In genomic region chr14:23186913-23187654, GRCh38 we compare ENCODE assay signal across 8 cellular contexts. TPM values are rescaled to one million over a fixed set of nuclear protein-coding genes. Genes with fewer than 3 reads are reported as not detected.
DNase-seq lines count a peak whose midpoint lies in the region; ATAC-seq, FAIRE-seq and TF ChIP-seq lines count a peak whose summit lies in the region.

No MANE protein-coding gene starts in this region.

- H3K27ac ChIP-seq in H9 (ENCODE audit: insufficient read length, low read depth, low read length) (no peak overlapping the region), kidney (ENCODE audit: low read depth in 2 of 2, low read length in 2 of 2) (no peak overlapping the region), tibial artery (no peak overlapping the region)

- H3K4ac ChIP-seq in H9 (ENCODE audit: low read depth, low read length) = no peak overlapping the region

- H3K9me3 ChIP-seq in H9 (ENCODE audit: control insufficient read depth, low read depth, low read length) = no peaks in the 10 kb centered on the region
- H3K9me3 ChIP-seq in kidney (ENCODE audit: control insufficient read depth in 1 of 2, low read length in 2 of 2) = no peaks in the 10 kb centered on the region
- no peaks in the 10 kb centered on the region for H3K9me3 ChIP-seq in tibial artery

- intact Hi-C loops in kidney (cut with DNase I) = loop anchor here (5.0 kb wide), 1 partner anchor 65 kb away; no protein-coding TSS in a partner anchor
- intact Hi-C loops in tibial artery (cut with DNase I; ENCODE audit: low total_unique reads) = loop anchor here (1.0 to 10.0 kb wide), 2 partner anchors 67 to 108 kb away; no protein-coding TSS in a partner anchor

- no peak overlapping the region for H2AFZ ChIP-seq in H9 (ENCODE audit: low read length)

- peaks cover 7% of the 10 kb centered on the region for H3K23me2 ChIP-seq in H9 (ENCODE audit: insufficient read length, low read depth, low read length, poor library complexity, severe bottlenecking)

- no peaks in the 10 kb centered on the region for H3K36me3 Mint-ChIP-seq in H9 (ENCODE audit: insufficient read depth in 1 of 3, low read depth in 3 of 3)
- H3K36me3 Mint-ChIP-seq in brain = no peaks in the 10 kb centered on the region

- no peak overlapping the region for H3K14ac ChIP-seq in H9 (ENCODE audit: insufficient read depth, low read length)

- H3K4me1 Mint-ChIP-seq in H9 (peaks cover 17% of the 10 kb centered on the region in 2 experiments), brain (peaks cover 9% of the 10 kb centered on the region)

- H3K9ac ChIP-seq in H9 (ENCODE audit: extremely low read depth, insufficient read length, low read length) (no peak overlapping the region), kidney (ENCODE audit: low read length in 2 of 2) (peak overlapping the region in 1 of 2 donors; percentile 4)

- H3K27me3 Mint-ChIP-seq in H9 (ENCODE audit: low read depth) (no peaks in the 10 kb centered on the region), brain (peaks cover 10% of the 10 kb centered on the region)

- H3K9me3 Mint-ChIP-seq in H9 (no peaks in the 10 kb centered on the region), brain (peaks cover 0 to 2% (median 0%) of the 10 kb centered on the region in 5 experiments)

- DNase-seq in COLO668 (lab: John Stamatoyannopoulos, UW; ENCODE audit: unreplicated experiment) = peak; percentile 17
- DNase-seq in H9 = no peak
- DNase-seq in NCI-H748 treated with DMSO at 0.1 percent for 48 hours (lab: John Stamatoyannopoulos, UW) = peak; percentile 5
- DNase-seq in kidney = no peak
- peak in 1 of 2 donors; percentile 49 for DNase-seq in tibial artery
- DNase-seq in HK-2 (ENCODE audit: unreplicated experiment) = no peak

- H3K4me1 ChIP-seq in H9 (ENCODE audit: insufficient read depth, low read length) (no peaks in the 10 kb centered on the region; the same call in 1 of the 2 replicates), kidney (ENCODE audit: control insufficient read depth in 1 of 2, insufficient read depth in 1 of 2, low read depth in 1 of 2, low read length in 2 of 2) (peaks cover 0 to 6% of the 10 kb centered on the region in 2 donors), tibial artery (peaks cover 0 to 8% (median 1%) of the 10 kb centered on the region in 4 donors)

- ATAC-seq in HG03520 (IDR thresholded peaks at IDR 0.05; ENCODE audit: unreplicated experiment) = no peak

- H4K8ac ChIP-seq in H9 (replicated peaks; ENCODE audit: insufficient read length, low read depth, low read length) = no peak overlapping the region

- no peak overlapping the region for H2BK15ac ChIP-seq in H9 (ENCODE audit: low read depth, low read length)

- no peak overlapping the region for H3K18ac ChIP-seq in H9 (ENCODE audit: insufficient read length, low read depth, low read length)

- H3K4me3 ChIP-seq in kidney (ENCODE audit: low read length in 2 of 2) = peak overlapping the region; percentile 24 to 50
- H3K4me3 ChIP-seq in tibial artery = no peak overlapping the region

- H3K4me2 ChIP-seq in H9 (ENCODE audit: insufficient read depth, insufficient read length, low read length) = no peak overlapping the region

- no peak overlapping the region for H2BK120ac ChIP-seq in H9 (ENCODE audit: low read depth, low read length, poor library complexity, severe bottlenecking)

- no peak overlapping the region for H3T11ph ChIP-seq in H9 (ENCODE audit: low read length)

- TF ChIP-seq CTCF in H9 (conservative IDR thresholded peaks at IDR 0.05) (peak; percentile 82), brain (conservative IDR thresholded peaks at IDR 0.05) (peak; percentile 96 to 99), kidney (IDR thresholded peaks at IDR 0.05; ENCODE audit: borderline replicate concordance, extremely low read depth, insufficient read depth) (peak; percentile 89), tibial artery (IDR thresholded peaks at IDR 0.05) (peak; percentile 87 to 98)

- no peak overlapping the region for H2BK12ac ChIP-seq in H9 (ENCODE audit: insufficient read length, low read depth, low read length)

- no peaks in the 10 kb centered on the region for H4K20me1 ChIP-seq in H9 (ENCODE audit: control insufficient read depth, insufficient read depth, insufficient read length)

- FAIRE-seq in kidney (lab: Jason Lieb, UNC) = no peak

- no peak overlapping the region for H2BK20ac ChIP-seq in H9 (ENCODE audit: low read depth, low read length, poor library complexity, severe bottlenecking)

- no peak overlapping the region for H3K23ac ChIP-seq in H9 (ENCODE audit: insufficient read length, low read depth, low read length)

- H3K4me3 Mint-ChIP-seq in H9 (no peak overlapping the region), brain (peak overlapping the region in 2 of 5 experiments; percentile 59 to 79)

- H3K27ac Mint-ChIP-seq in H9 = peak overlapping the region in 2 of 3 experiments; percentile 30 to 60; a peak in 2 of 7 replicates
- H3K27ac Mint-ChIP-seq in brain = peak overlapping the region in 2 of 5 experiments; percentile 61 to 85

- H3K79me1 ChIP-seq in H9 (ENCODE audit: insufficient read depth, low read depth, low read length, poor library complexity, severe bottlenecking) = no peaks in the 10 kb centered on the region

- WGBS in H9 (ENCODE audit: extremely low coverage, insufficient read length, low lambda C conversion rate) = no CpG with 5 or more reads among the region's 12 CpGs

- no peak overlapping the region for H4K91ac ChIP-seq in H9 (ENCODE audit: insufficient read length, low read depth, low read length)

- H3K36me3 ChIP-seq in kidney (ENCODE audit: control insufficient read depth in 1 of 2, insufficient read depth in 2 of 2, low read length in 2 of 2) (no peaks in the 10 kb centered on the region), tibial artery (no peaks in the 10 kb centered on the region)

- no peak overlapping the region for H3K56ac ChIP-seq in H9 (ENCODE audit: insufficient read length, low read depth, low read length)

- H3K27me3 ChIP-seq in H9 (ENCODE audit: insufficient read depth, low read length) (no peaks in the 10 kb centered on the region), tibial artery (no peaks in the 10 kb centered on the region)

- H2BK5ac ChIP-seq in H9 (ENCODE audit: insufficient read length, low read length) = no peak overlapping the region

- no peak overlapping the region for H4K5ac ChIP-seq in H9 (ENCODE audit: insufficient read length, low read depth, low read length)

- peaks cover 4% of the 10 kb centered on the region; the same call in 1 of the 2 replicates for H3K79me2 ChIP-seq in H9 (ENCODE audit: insufficient read depth, low read length)

- no peak overlapping the region for H2AK5ac ChIP-seq in H9 (ENCODE audit: insufficient read length, low read length)

RNA-seq across cellular contexts. Expression of gene SLC7A8, which starts 3.6 kb away (rescaled TPM):
- total RNA-seq in H9 (2021) (77.9 and 84.5 TPM in 2 replicates), kidney (22.9 TPM)
- polyA plus RNA-seq in brain (ENCODE audit: insufficient read depth, low read depth, low replicate concordance) (7.0 TPM), kidney (ENCODE audit: insufficient read depth, low read depth, low replicate concordance) (210 TPM)

RNA-seq across cellular contexts. Expression of gene RNF212B, which starts 50.7 kb away (rescaled TPM):
- total RNA-seq in H9 (2021) = 0.15 and 0.39 TPM in 2 replicates
- not detected for polyA plus RNA-seq in brain (ENCODE audit: insufficient read depth, low read depth, low replicate concordance)
- not detected for total RNA-seq in kidney
- polyA plus RNA-seq in kidney (ENCODE audit: insufficient read depth, low read depth, low replicate concordance) = 2.8 TPM

Comparison
In these comparisons a context has a peak if more than half of its experiments do, and no peak if none do; other contexts are left out.
1. DNase-seq: peak in COLO668 (single experiment) and NCI-H748 treated with DMSO at 0.1 percent for 48 hours (single experiment); none in H9 (single experiment), kidney (single experiment) and HK-2 (single experiment).
2. H3K4me3 ChIP-seq: peak in kidney (2 of 2); none in tibial artery (0 of 2).
3. Peak in every context shown above with its lines, with median percentiles within 50 percentile points of each other: CTCF ChIP-seq.